In genomic region chr11:10991372-10991771, GRCh38 we compare ENCODE assay signal across 25 cellular contexts.
"Had no signal": no experiment of that assay in that cellular context is flagged by ENCODE, and none has a peak within 500 bp of the region (broad histone marks: within the 10 kb centered on the region; RNA-seq: fewer than 3 reads in every experiment).

No MANE protein-coding gene starts in this region.

- H3K4me3 ChIP-seq: esophagus squamous epithelium, hepatocyte, pancreas, prostate gland, sigmoid colon, upper lobe of left lung, vagina had no signal

- H3K27me3 ChIP-seq: esophagus squamous epithelium, hepatocyte, pancreas, sigmoid colon, upper lobe of left lung, vagina had no signal

- H3K4me1 Mint-ChIP-seq: activated CD4-positive, alpha-beta T cell treated with anti-CD3 and anti-CD28 coated beads, Interleukin-2, amount 10 ng/mL, durations not matched to agents 24 days and 14 days; neural crest cell; stimulated activated effector memory CD8-positive, alpha-beta T cell treated with anti-CD3 and anti-CD28 coated beads, Interleukin-12 subunit alpha, Interleukin-12 subunit beta, amount 100 ng/mL, for 72 hours; T-helper 17 cell had no signal

- H3K27ac Mint-ChIP-seq: activated CD4-positive, alpha-beta T cell treated with anti-CD3 and anti-CD28 coated beads, Interleukin-2, amount 10 ng/mL, durations not matched to agents 24 days and 14 days; activated CD8-positive, alpha-beta T cell treated with anti-CD3 and anti-CD28 coated beads for 36 hours; activated naive CD4-positive, alpha-beta T cell treated with anti-CD3 and anti-CD28 coated beads, Interleukin-2, amount 50 U/mL, for 72 hours; activated T-helper 2 cell treated with anti-CD3 and anti-CD28 coated beads, Interferon-gamma antibody, Interleukin-2, Interleukin-4, amounts not matched to agents 10 μg/mL and 5 μg/mL and 100 μg/mL, durations not matched to agents 14 hours and 24 hours and 36 hours; stimulated activated effector memory CD8-positive, alpha-beta T cell treated with anti-CD3 and anti-CD28 coated beads, Interleukin-12 subunit alpha, Interleukin-12 subunit beta, amount 100 ng/mL, for 72 hours; stimulated activated naive CD8-positive, alpha-beta T cell treated with anti-CD3 and anti-CD28 coated beads, Interleukin-15, Interleukin-2, amounts not matched to agents 100 ng/mL and 50 ng/mL, for 24 hours; T-helper 17 cell had no signal

- H3K4me1 ChIP-seq: esophagus squamous epithelium, pancreas, prostate gland, sigmoid colon, upper lobe of left lung, vagina had no signal

- H3K27me3 Mint-ChIP-seq: activated CD8-positive, alpha-beta T cell treated with anti-CD3 and anti-CD28 coated beads for 36 hours had no signal

- H3K4me3 Mint-ChIP-seq: activated CD4-positive, alpha-beta T cell treated with anti-CD3 and anti-CD28 coated beads, Interleukin-2, amount 10 ng/mL, durations not matched to agents 24 days and 14 days; activated CD8-positive, alpha-beta T cell treated with anti-CD3 and anti-CD28 coated beads for 36 hours; neural crest cell; stimulated activated effector memory CD8-positive, alpha-beta T cell treated with anti-CD3 and anti-CD28 coated beads, Interleukin-12 subunit alpha, Interleukin-12 subunit beta, amount 100 ng/mL, for 72 hours; stimulated activated naive CD8-positive, alpha-beta T cell treated with anti-CD3 and anti-CD28 coated beads, Interleukin-15, Interleukin-2, amounts not matched to agents 100 ng/mL and 50 ng/mL, for 24 hours; T-helper 17 cell had no signal

- H3K36me3 Mint-ChIP-seq: activated naive CD4-positive, alpha-beta T cell treated with anti-CD3 and anti-CD28 coated beads, Interleukin-2, amount 50 U/mL, for 72 hours; stimulated activated effector memory CD8-positive, alpha-beta T cell treated with anti-CD3 and anti-CD28 coated beads, Interleukin-12 subunit alpha, Interleukin-12 subunit beta, amount 100 ng/mL, for 72 hours had no signal

- H3K9me3 ChIP-seq: esophagus squamous epithelium, pancreas, prostate gland, sigmoid colon, upper lobe of left lung, vagina had no signal

- H3K27ac ChIP-seq: esophagus squamous epithelium, hepatocyte, pancreas, prostate gland, sigmoid colon, upper lobe of left lung, vagina had no signal

- H3K36me3 ChIP-seq: esophagus squamous epithelium, pancreas, prostate gland, sigmoid colon, upper lobe of left lung, vagina had no signal

- DNase-seq: activated CD4-positive, alpha-beta T cell treated with anti-CD3 and anti-CD28 coated beads, Interleukin-2, amount 10 ng/mL, durations not matched to agents 24 days and 14 days; activated CD4-positive, CD25-positive, alpha-beta regulatory T cell treated with anti-CD3 and anti-CD28 coated beads, Interleukin-2, amount 50 U/mL, for 72 hours; activated CD8-positive, alpha-beta T cell treated with anti-CD3 and anti-CD28 coated beads for 36 hours; activated T-cell treated with anti-CD3 and anti-CD28 coated beads, Interleukin-2, amount 50 U/mL, for 48 hours; dermis blood vessel endothelial cell; effector CD4-positive, alpha-beta T cell; esophagus squamous epithelium; islet precursor cell; left cardiac atrium; left ventricle myocardium superior; naive B cell; nucleus accumbens; pancreas; sigmoid colon; stimulated activated CD4-positive, alpha-beta T cell treated with anti-CD3 and anti-CD28 coated beads, Interleukin-4, amount 100 ng/mL, for 24 hours; T-helper 17 cell; upper lobe of left lung had no signal

- H3K9me3 Mint-ChIP-seq: activated CD4-positive, alpha-beta T cell treated with anti-CD3 and anti-CD28 coated beads, Interleukin-2, amount 10 ng/mL, durations not matched to agents 24 days and 14 days; activated CD8-positive, alpha-beta T cell treated with anti-CD3 and anti-CD28 coated beads for 36 hours; activated T-helper 2 cell treated with anti-CD3 and anti-CD28 coated beads, Interferon-gamma antibody, Interleukin-2, Interleukin-4, amounts not matched to agents 10 μg/mL and 5 μg/mL and 100 μg/mL, durations not matched to agents 14 hours and 24 hours and 36 hours; neural crest cell; stimulated activated effector memory CD8-positive, alpha-beta T cell treated with anti-CD3 and anti-CD28 coated beads, Interleukin-12 subunit alpha, Interleukin-12 subunit beta, amount 100 ng/mL, for 72 hours had no signal
